In genomic region chr19:48117515-48118330, GRCh38 we compare ENCODE assay signal across 11 cellular contexts. TPM values are rescaled to one million over a fixed set of nuclear protein-coding genes. Genes with fewer than 3 reads are reported as not detected.
A peak's percentile ranks its signal among the peaks of the same experiment; 100 is the strongest.
DNase-seq lines count a peak whose midpoint lies in the region; ATAC-seq and TF ChIP-seq lines count a peak whose summit lies in the region.
"Had no signal": no experiment of that assay in that cellular context is flagged by ENCODE, and none has a peak within 500 bp of the region (broad histone marks: within the 10 kb centered on the region; RNA-seq: fewer than 3 reads in every experiment).

No MANE protein-coding gene starts in this region.

- ATAC-seq in IMR-90 (ENCODE audit: low read depth): no peak
- ATAC-seq in naive thymus-derived CD8-positive, alpha-beta T cell: no peak
- ATAC-seq in GM19397 (IDR thresholded peaks at IDR 0.05; ENCODE audit: unreplicated experiment): no peak
- ATAC-seq: left lung had no signal

- no peaks in the 10 kb centered on the region for H3K27me3 Mint-ChIP-seq in CD8-positive, alpha-beta memory T cell
- H3K27me3 Mint-ChIP-seq in activated naive CD8-positive, alpha-beta T cell: no peaks in the 10 kb centered on the region
- no peaks in the 10 kb centered on the region for H3K27me3 Mint-ChIP-seq in naive thymus-derived CD8-positive, alpha-beta T cell

- no peaks in the 10 kb centered on the region for H3K36me3 ChIP-seq in CD8-positive, alpha-beta memory T cell (ENCODE audit: insufficient read depth, low read length)
- peaks cover 11% of the 10 kb centered on the region for H3K36me3 ChIP-seq in IMR-90 (ENCODE audit: control insufficient read depth, insufficient read depth, low read length)

- H3K18ac ChIP-seq in IMR-90 (ENCODE audit: low read depth, low read length): no peak overlapping the region

- no peak overlapping the region for H2BK120ac ChIP-seq in IMR-90 (ENCODE audit: low read depth, low read length)

- H3K9ac ChIP-seq in IMR-90 (ENCODE audit: low read depth, low read length): no peak overlapping the region

- H3K4me1 ChIP-seq in CD8-positive, alpha-beta memory T cell (ENCODE audit: insufficient read depth, low read length): no peaks in the 10 kb centered on the region
- H3K4me1 ChIP-seq in IMR-90 (ENCODE audit: control insufficient read depth, insufficient read depth, low read length): no peaks in the 10 kb centered on the region

- peak overlapping the region; percentile 72 for H2AK9ac ChIP-seq in IMR-90 (replicated peaks; ENCODE audit: low read depth, low read length, poor library complexity)

- H3K9me3 Mint-ChIP-seq in CD8-positive, alpha-beta memory T cell: no peaks in the 10 kb centered on the region
- no peaks in the 10 kb centered on the region for H3K9me3 Mint-ChIP-seq in activated naive CD8-positive, alpha-beta T cell (ENCODE audit: low read depth)
- no peaks in the 10 kb centered on the region for H3K9me3 Mint-ChIP-seq in naive thymus-derived CD8-positive, alpha-beta T cell

- no peak for TF ChIP-seq POLR2A in IMR-90 (IDR thresholded peaks at IDR 0.05; ENCODE audit: low read depth, low read length)

- no peaks in the 10 kb centered on the region for H3K27me3 ChIP-seq in CD8-positive, alpha-beta memory T cell (ENCODE audit: insufficient read depth, low read length, poor library complexity, severe bottlenecking)
- H3K27me3 ChIP-seq in IMR-90 (ENCODE audit: control insufficient read depth, insufficient read depth, low read length): no peaks in the 10 kb centered on the region
- H3K27me3 ChIP-seq: left lung, neutrophil, SJSA1 had no signal

- no peak overlapping the region for H3K27ac ChIP-seq in CD8-positive, alpha-beta memory T cell (ENCODE audit: low read depth, low read length)
- H3K27ac ChIP-seq in IMR-90 (ENCODE audit: insufficient read depth, low read length): no peak overlapping the region
- H3K27ac ChIP-seq: neutrophil, SJSA1 had no signal

- no peak overlapping the region for H2BK15ac ChIP-seq in IMR-90 (ENCODE audit: low read depth, low read length)

- H3K79me1 ChIP-seq in IMR-90 (ENCODE audit: low read depth in 1 of 2, low read length in 2 of 2): no peaks in the 10 kb centered on the region

- H3K56ac ChIP-seq in IMR-90 (ENCODE audit: extremely low read depth, insufficient read depth, low read length): no peak overlapping the region

- no peaks in the 10 kb centered on the region; the same call in 1 of the 2 replicates for H4K20me1 ChIP-seq in IMR-90 (ENCODE audit: insufficient read depth, low read length)

- no peak overlapping the region for H3K23ac ChIP-seq in IMR-90 (ENCODE audit: low read depth, low read length)

- intact Hi-C loops in IMR-90 (cut with micrococcal nuclease): no loop called here

- no peak overlapping the region for H3K14ac ChIP-seq in IMR-90 (replicated peaks; ENCODE audit: low read depth, low read length)

- CTCF ChIA-PET in CD8-positive, alpha-beta memory T cell (lab: Charles Lee): interaction anchor here (1.7 kb wide), 1 partner anchor 12 kb away, joined by 4 read pairs; no protein-coding TSS in a partner anchor
- CTCF ChIA-PET in IMR-90 (lab: Yijun Ruan, JAX): no interaction called here

- H2BK5ac ChIP-seq in IMR-90 (ENCODE audit: low read depth, low read length, poor library complexity, severe bottlenecking): no peak overlapping the region

- H3K4me3 Mint-ChIP-seq in CD8-positive, alpha-beta memory T cell: peak overlapping the region in 1 of 7 donors; percentile 8
- H3K4me3 Mint-ChIP-seq in activated naive CD8-positive, alpha-beta T cell: no peak overlapping the region
- H3K4me3 Mint-ChIP-seq in naive thymus-derived CD8-positive, alpha-beta T cell: no peak overlapping the region

- H3K9me3 ChIP-seq in CD8-positive, alpha-beta memory T cell (ENCODE audit: low read length): no peaks in the 10 kb centered on the region
- no peaks in the 10 kb centered on the region for H3K9me3 ChIP-seq in IMR-90 (ENCODE audit: control insufficient read depth, insufficient read depth, low read length)
- H3K9me3 ChIP-seq: left lung, neutrophil, SJSA1 had no signal

- DNase-seq in CD8-positive, alpha-beta memory T cell: no peak
- DNase-seq in IMR-90 (no peak), kidney glomerular epithelial cell (lab: John Stamatoyannopoulos, UW) (no peak)
- no peak for DNase-seq in naive thymus-derived CD8-positive, alpha-beta T cell
- DNase-seq in activated CD4-positive, CD25-positive, alpha-beta regulatory T cell (lab: John Stamatoyannopoulos, UW): no peak
- DNase-seq: Karpas-422, left lung had no signal

- dilution Hi-C loops in IMR-90 (cut with HindIII; ENCODE audit: low sequenced_read_pairs, unreplicated experiment): no loop called here

- POLR2A ChIA-PET in CD8-positive, alpha-beta memory T cell (lab: Charles Lee): no interaction called here
- POLR2A ChIA-PET in IMR-90 (lab: Charles Lee; ENCODE audit: unreplicated experiment): no interaction called here
- POLR2A ChIA-PET in naive thymus-derived CD8-positive, alpha-beta T cell (lab: Charles Lee): no interaction called here

- H2BK20ac ChIP-seq in IMR-90 (ENCODE audit: low read depth, low read length): no peak overlapping the region

- H3K4me3 ChIP-seq in CD8-positive, alpha-beta memory T cell (ENCODE audit: low read length): no peak overlapping the region
- no peak overlapping the region for H3K4me3 ChIP-seq in IMR-90 (ENCODE audit: insufficient read depth, low read depth, low read length)
- H3K4me3 ChIP-seq: left lung, SJSA1 had no signal

- no peak overlapping the region for H4K8ac ChIP-seq in IMR-90 (ENCODE audit: low read depth in 2 of 2, low read length in 2 of 2)

- TF ChIP-seq RAD21 in IMR-90 (IDR thresholded peaks at IDR 0.05; ENCODE audit: low read length): no peak

- H3K4me1 Mint-ChIP-seq in CD8-positive, alpha-beta memory T cell: peaks cover 6 to 15% (median 9%) of the 10 kb centered on the region in 3 donors
- H3K4me1 Mint-ChIP-seq in activated naive CD8-positive, alpha-beta T cell (ENCODE audit: low read depth): peaks cover 4% of the 10 kb centered on the region
- H3K4me1 Mint-ChIP-seq in naive thymus-derived CD8-positive, alpha-beta T cell: peaks cover 4 to 16% (median 11%) of the 10 kb centered on the region in 4 donors

- peak overlapping the region; percentile 26 to 94 (median 72) for H3K27ac Mint-ChIP-seq in CD8-positive, alpha-beta memory T cell
- peak overlapping the region; percentile 74 for H3K27ac Mint-ChIP-seq in activated naive CD8-positive, alpha-beta T cell
- H3K27ac Mint-ChIP-seq in naive thymus-derived CD8-positive, alpha-beta T cell: peak overlapping the region in 9 of 10 donors; percentile 37 to 86 (median 66)

- no TSS peak for BruUV-seq in IMR-90 (replicated peaks; lab: Mats Ljungman, UMichigan)

- H3K4ac ChIP-seq in IMR-90 (ENCODE audit: low read depth, low read length): no peak overlapping the region

- in situ Hi-C loops in IMR-90 (cut with MboI; ENCODE audit: low sequenced_read_pairs): no loop called here

- no peak overlapping the region for H2AK5ac ChIP-seq in IMR-90 (ENCODE audit: low read depth, low read length)

- peak overlapping the region; percentile 43 for H2AFZ ChIP-seq in IMR-90 (replicated peaks; ENCODE audit: low read length, poor library complexity)

- TF ChIP-seq CTCF in IMR-90 (conservative IDR thresholded peaks at IDR 0.05; ENCODE audit: low read depth, low read length): no peak

- H3K9me1 ChIP-seq in IMR-90 (ENCODE audit: insufficient read depth, low read length): peaks cover 2% of the 10 kb centered on the region; the same call in 1 of the 2 replicates

- H3K4me2 ChIP-seq in IMR-90 (ENCODE audit: low read depth, low read length): no peak overlapping the region

- H4K5ac ChIP-seq in IMR-90 (ENCODE audit: low read depth, low read length): no peak overlapping the region

- peaks cover 10 to 64% (median 14%) of the 10 kb centered on the region in 3 donors for H3K36me3 Mint-ChIP-seq in CD8-positive, alpha-beta memory T cell
- H3K36me3 Mint-ChIP-seq in activated naive CD8-positive, alpha-beta T cell: peaks cover 10% of the 10 kb centered on the region
- peaks cover 10 to 67% (median 25%) of the 10 kb centered on the region in 3 donors for H3K36me3 Mint-ChIP-seq in naive thymus-derived CD8-positive, alpha-beta T cell

- WGBS in IMR-90 (ENCODE audit: extremely low coverage in 2 of 2, insufficient read length in 1 of 2), 2 experiments: no CpG with 5 or more reads among the region's 15 CpGs

- no peak overlapping the region for H4K91ac ChIP-seq in IMR-90 (ENCODE audit: insufficient read depth, low read depth, low read length)

TF ChIP-seq in IMR-90, 13 proteins besides CTCF, POLR2A, EP300 and RAD21 (continues in another document):
- TF ChIP-seq NFE2L2 (IDR thresholded peaks at IDR 0.05; ENCODE audit: low read depth, low read length) (no peak), MAZ (IDR thresholded peaks at IDR 0.05; ENCODE audit: borderline replicate concordance, low read depth, low read length) (no peak), MAFK (IDR thresholded peaks at IDR 0.05; ENCODE audit: low read depth, low read length) (no peak), CHD1 (IDR thresholded peaks at IDR 0.05; ENCODE audit: low read depth, low read length) (no peak), CEBPB (IDR thresholded peaks at IDR 0.05; ENCODE audit: low read depth, low read length) (no peak), BHLHE40 (IDR thresholded peaks at IDR 0.05; ENCODE audit: low read depth, low read length) (no peak)

RNA-seq across cellular contexts. Expression of gene PLA2G4C, which starts 7.1 kb away (rescaled TPM):
- 1 to 10 TPM; 1.7 to 2.6 TPM for total RNA-seq in CD8-positive, alpha-beta memory T cell
- polyA plus RNA-seq in CD8-positive, alpha-beta memory T cell: not detected
- total RNA-seq in IMR-90 (2012; rRNA removed): 4.3 and 5.0 TPM in 2 replicates
- polyA plus RNA-seq in IMR-90 (2012; rRNA removed): 5.7 and 6.5 TPM in 2 replicates
- 4.2 and 6.1 TPM in 2 replicates for polyA plus RNA-seq in IMR-90 (2012; cell fraction: cytosol; rRNA removed)
- polyA plus RNA-seq in IMR-90 (2012; cell fraction: nucleus; rRNA removed; ENCODE audit: low replicate concordance): 15.0 and 23.0 TPM in 2 replicates
- 1 to 10 TPM; 1.6 to 2.7 TPM for total RNA-seq in naive thymus-derived CD8-positive, alpha-beta T cell
- under 1 TPM in 2 of 3 donors, not detected in 1; 0.39 to 0.74 TPM for polyA plus RNA-seq in naive thymus-derived CD8-positive, alpha-beta T cell

RNA-seq across cellular contexts. Expression of gene LIG1, which starts 52.4 kb away (rescaled TPM):
- 100 to 1,000 TPM; 129 to 135 TPM for total RNA-seq in CD8-positive, alpha-beta memory T cell
- 24.1 TPM for polyA plus RNA-seq in CD8-positive, alpha-beta memory T cell
- 24.9 and 30.8 TPM in 2 replicates for total RNA-seq in IMR-90 (2012; rRNA removed)
- 33.5 and 34.0 TPM in 2 replicates for polyA plus RNA-seq in IMR-90 (2012; rRNA removed)
- polyA plus RNA-seq in IMR-90 (2012; cell fraction: cytosol; rRNA removed): 18.0 and 18.4 TPM in 2 replicates
- polyA plus RNA-seq in IMR-90 (2012; cell fraction: nucleus; rRNA removed; ENCODE audit: low replicate concordance): 60.4 and 99.1 TPM in 2 replicates
- 100 to 1,000 TPM; 129 to 131 TPM for total RNA-seq in naive thymus-derived CD8-positive, alpha-beta T cell
- polyA plus RNA-seq in naive thymus-derived CD8-positive, alpha-beta T cell: 10 to 100 TPM; 27.6 to 32.8 (median 28.8) TPM

RNA-seq across cellular contexts. Expression of gene ZSWIM9, which starts 52.8 kb away (rescaled TPM):
- 1 to 10 TPM; 6.4 to 7.4 TPM for total RNA-seq in CD8-positive, alpha-beta memory T cell
- polyA plus RNA-seq in CD8-positive, alpha-beta memory T cell: 1.9 TPM
- total RNA-seq in IMR-90 (2012; rRNA removed): 0.54 and 0.56 TPM in 2 replicates
- polyA plus RNA-seq in IMR-90 (2012; rRNA removed): 2.2 and 3.4 TPM in 2 replicates
- 2.6 and 2.8 TPM in 2 replicates for polyA plus RNA-seq in IMR-90 (2012; cell fraction: cytosol; rRNA removed)
- polyA plus RNA-seq in IMR-90 (2012; cell fraction: nucleus; rRNA removed; ENCODE audit: low replicate concordance): 2.9 and 3.2 TPM in 2 replicates
- total RNA-seq in naive thymus-derived CD8-positive, alpha-beta T cell: 1 to 10 TPM; 8.9 to 9.4 TPM
- 1 to 10 TPM in 1 of 3 donors, under 1 TPM in 2; 0.26 to 1.2 (median 0.91) TPM for polyA plus RNA-seq in naive thymus-derived CD8-positive, alpha-beta T cell
